ENCODE assay signal across 8 cellular contexts in the genomic region with DNA sequence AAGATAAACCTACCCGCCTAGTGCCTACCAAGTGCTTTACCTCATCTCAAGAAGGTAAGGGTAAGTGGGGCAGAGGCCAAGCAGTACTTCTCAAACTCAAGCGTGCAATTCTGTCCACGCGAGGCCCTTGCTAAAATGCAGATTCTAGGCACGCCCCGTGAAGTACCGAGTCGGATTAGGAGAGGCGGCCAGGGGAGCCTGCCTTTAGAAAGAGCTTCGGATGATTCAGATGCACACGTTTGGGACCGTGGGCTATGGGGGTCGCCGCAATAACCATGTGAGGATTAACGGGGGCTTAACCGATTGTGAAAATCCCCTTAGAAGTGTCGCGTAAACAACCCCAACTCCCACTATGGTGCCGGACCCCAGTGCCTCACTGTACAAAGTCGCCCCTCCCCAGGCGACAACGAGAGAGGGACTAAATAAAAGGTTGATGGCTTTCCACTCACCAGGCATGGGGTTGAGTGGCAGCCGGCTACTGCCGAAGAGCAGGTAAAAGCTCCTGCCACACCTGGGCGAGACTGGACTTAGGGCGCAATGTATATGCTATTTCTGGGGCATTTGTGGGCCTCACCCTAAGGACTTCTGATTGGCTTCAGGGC. TPM values are rescaled to one million over a fixed set of nuclear protein-coding genes. Genes with fewer than 3 reads are reported as not detected.
A peak's percentile ranks its signal among the peaks of the same experiment; 100 is the strongest.
DNase-seq lines count a peak whose midpoint lies in the region; TF ChIP-seq lines count a peak whose summit lies in the region.

No MANE protein-coding gene starts in this region.

- no peak overlapping the region for H2BK20ac ChIP-seq in H9 (ENCODE audit: low read depth, low read length, poor library complexity, severe bottlenecking)

- H2BK15ac ChIP-seq in H9 (ENCODE audit: low read depth, low read length) = no peak overlapping the region

- H3K79me1 ChIP-seq in H9 (ENCODE audit: insufficient read depth, low read depth, low read length, poor library complexity, severe bottlenecking) = no peaks in the 10 kb centered on the region

- H3K4ac ChIP-seq in H9 (ENCODE audit: low read depth, low read length) = no peak overlapping the region

- no peak overlapping the region for H2BK120ac ChIP-seq in H9 (ENCODE audit: low read depth, low read length, poor library complexity, severe bottlenecking)

- H3K9ac ChIP-seq in H9 (ENCODE audit: extremely low read depth, insufficient read length, low read length) = peak overlapping the region; percentile 77

- H3K27ac ChIP-seq in H9 (ENCODE audit: insufficient read length, low read depth, low read length) (no peak overlapping the region), osteoblast (ENCODE audit: low read depth, low read length) (peak overlapping the region; percentile 65)

- DNase-seq in AG09309 (ENCODE audit: low read depth) (no peak), H9 (no peak), fibroblast of peridontal ligament (ENCODE audit: extremely low read depth) (peak; percentile 45), osteoblast (ENCODE audit: insufficient read length, low spot score, missing footprints) (no peak), NCI-H1930 (lab: John Stamatoyannopoulos, UW) (no peak), 8988T (no peak), glomerular visceral epithelial cell (ENCODE audit: extremely low spot score) (no peak)
- peak; percentile 53 for DNase-seq in activated CD4-positive, alpha-beta T cell treated with anti-CD3 and anti-CD28 coated beads for 48 hours

- H3K4me3 Mint-ChIP-seq in H9 = peak overlapping the region; percentile 94 to 96

- H3K36me3 Mint-ChIP-seq in H9 (ENCODE audit: insufficient read depth in 1 of 3, low read depth in 3 of 3) = peaks cover 0 to 4% (median 3%) of the 10 kb centered on the region in 3 experiments; a peak in 2 of 7 replicates

- TF ChIP-seq CTCF in AG09309 (IDR thresholded peaks at IDR 0.05; ENCODE audit: control insufficient read depth, insufficient read depth, low read depth, low read length, missing control alignments) (no peak), H9 (conservative IDR thresholded peaks at IDR 0.05) (no peak), osteoblast (IDR thresholded peaks at IDR 0.05; ENCODE audit: extremely low read depth, low read depth, low read length) (no peak)

- H3K9me3 ChIP-seq in H9 (ENCODE audit: control insufficient read depth, low read depth, low read length) (no peaks in the 10 kb centered on the region), osteoblast (ENCODE audit: low read depth, low read length) (no peaks in the 10 kb centered on the region)

- peak overlapping the region; percentile 79 to 95 (median 83); a peak in 6 of 7 replicates for H3K27ac Mint-ChIP-seq in H9

- H3K79me2 ChIP-seq in H9 (ENCODE audit: insufficient read depth, low read length) (no peaks in the 10 kb centered on the region), osteoblast (ENCODE audit: insufficient read depth, low read length) (peaks cover 41% of the 10 kb centered on the region)

- no peak overlapping the region for H2BK5ac ChIP-seq in H9 (ENCODE audit: insufficient read length, low read length)

- WGBS in H9 (ENCODE audit: extremely low coverage, insufficient read length, low lambda C conversion rate) = no CpG with 5 or more reads among the region's 26 CpGs

- no peak overlapping the region for H4K91ac ChIP-seq in H9 (ENCODE audit: insufficient read length, low read depth, low read length)

- H3K56ac ChIP-seq in H9 (ENCODE audit: insufficient read length, low read depth, low read length) = no peak overlapping the region

- no peak overlapping the region; the same call in 1 of the 2 replicates for H3K14ac ChIP-seq in H9 (ENCODE audit: insufficient read depth, low read length)

- no peak overlapping the region for H2AK5ac ChIP-seq in H9 (ENCODE audit: insufficient read length, low read length)

- H3K27me3 Mint-ChIP-seq in H9 (ENCODE audit: low read depth) = no peaks in the 10 kb centered on the region; the same call in 1 of the 2 replicates

- H4K20me1 ChIP-seq in H9 (ENCODE audit: control insufficient read depth, insufficient read depth, insufficient read length) (no peaks in the 10 kb centered on the region), osteoblast (ENCODE audit: insufficient read depth, low read length) (no peaks in the 10 kb centered on the region)

- peak overlapping the region; percentile 96 for H3K4me3 ChIP-seq in AG09309 (ENCODE audit: control insufficient read depth, low read depth, low read length)
- peak overlapping the region; percentile 84 for H3K4me3 ChIP-seq in osteoblast (ENCODE audit: insufficient read depth, low read length)

- H2AFZ ChIP-seq in H9 (ENCODE audit: low read length) (no peak overlapping the region), osteoblast (ENCODE audit: low read length) (peak overlapping the region; percentile 87)

- H3K4me1 Mint-ChIP-seq in H9 = peaks cover 27 to 34% of the 10 kb centered on the region in 2 experiments

- H3T11ph ChIP-seq in H9 (ENCODE audit: low read length) = no peak overlapping the region

- no peaks in the 10 kb centered on the region for H3K4me1 ChIP-seq in H9 (ENCODE audit: insufficient read depth, low read length)
- H3K4me1 ChIP-seq in osteoblast (ENCODE audit: insufficient read depth, low read length) = peaks cover 30% of the 10 kb centered on the region

- no peaks in the 10 kb centered on the region for H3K36me3 ChIP-seq in osteoblast (ENCODE audit: insufficient read depth, low read length)

- H3K4me2 ChIP-seq in H9 (ENCODE audit: insufficient read depth, insufficient read length, low read length) (peak overlapping the region; percentile 83), osteoblast (ENCODE audit: insufficient read depth, low read length) (peak overlapping the region; percentile 93)

- H3K23ac ChIP-seq in H9 (ENCODE audit: insufficient read length, low read depth, low read length) = no peak overlapping the region

- H3K23me2 ChIP-seq in H9 (ENCODE audit: insufficient read length, low read depth, low read length, poor library complexity, severe bottlenecking) = peaks cover 5% of the 10 kb centered on the region

- H2BK12ac ChIP-seq in H9 (ENCODE audit: insufficient read length, low read depth, low read length) = no peak overlapping the region

- no peak overlapping the region for H4K5ac ChIP-seq in H9 (ENCODE audit: insufficient read length, low read depth, low read length)

- no peak overlapping the region for H4K8ac ChIP-seq in H9 (replicated peaks; ENCODE audit: insufficient read length, low read depth, low read length)

- H3K27me3 ChIP-seq in H9 (ENCODE audit: insufficient read depth, low read length) (no peaks in the 10 kb centered on the region), osteoblast (ENCODE audit: insufficient read depth, low read length) (no peaks in the 10 kb centered on the region)

- H3K18ac ChIP-seq in H9 (ENCODE audit: insufficient read length, low read depth, low read length) = no peak overlapping the region

- no peaks in the 10 kb centered on the region for H3K9me3 Mint-ChIP-seq in H9

RNA-seq across cellular contexts. Expression of a gene that starts 0.7 kb away (rescaled TPM):
- 19.3 and 20.0 TPM in 2 replicates for total RNA-seq in H9 (2021)
- 2.4 and 2.5 TPM in 2 replicates for total RNA-seq in osteoblast

RNA-seq across cellular contexts. Expression of a gene that starts 44.4 kb away (rescaled TPM):
- total RNA-seq in H9 (2021) (0.90 and 0.92 TPM in 2 replicates), osteoblast (under 0.01 TPM in 2 replicates)

RNA-seq across cellular contexts. Expression of a gene that starts 46.0 kb away (rescaled TPM):
- 6.7 and 7.3 TPM in 2 replicates for total RNA-seq in H9 (2021)
- 31.5 and 32.4 TPM in 2 replicates for total RNA-seq in osteoblast

RNA-seq across cellular contexts. Expression of a gene that starts 54.3 kb away (rescaled TPM):
- total RNA-seq in H9 (2021) (34.0 and 38.6 TPM in 2 replicates), osteoblast (41.0 and 42.7 TPM in 2 replicates)

Comparison
In these comparisons a context has a peak if more than half of its experiments do, and no peak if none do; other contexts are left out.
1. DNase-seq: peak in activated CD4-positive, alpha-beta T cell treated with anti-CD3 and anti-CD28 coated beads for 48 hours (single experiment) and fibroblast of peridontal ligament (single experiment); none in AG09309 (single experiment), H9 (single experiment), osteoblast (single experiment), NCI-H1930 (0 of 2), 8988T (single experiment) and glomerular visceral epithelial cell (single experiment).